8 cellular contexts compared by ENCODE assay signal in genomic region chrX:102711872-102712215, GRCh38. TPM values are rescaled to one million over a fixed set of nuclear protein-coding genes. Genes with fewer than 3 reads are reported as not detected.
DNase-seq lines count a peak whose midpoint lies in the region; ATAC-seq and TF ChIP-seq lines count a peak whose summit lies in the region.

No MANE protein-coding gene starts in this region.

- ATAC-seq in T-cell (replicated peaks in 1 of 4) (no peak), right cardiac atrium (no peak), psoas muscle (peak in 2 of 4 donors; percentile 2 to 19), HG03159 (IDR thresholded peaks at IDR 0.05; ENCODE audit: unreplicated experiment) (no peak), GM21825 (IDR thresholded peaks at IDR 0.05; ENCODE audit: unreplicated experiment) (no peak)

- no peak overlapping the region for H3K27ac Mint-ChIP-seq in Caco-2 (ENCODE audit: unreplicated experiment)
- no peak overlapping the region for H3K27ac Mint-ChIP-seq in T-cell

- H3K4me3 Mint-ChIP-seq in Caco-2 (ENCODE audit: unreplicated experiment) (peak overlapping the region; percentile 82), T-cell (peak overlapping the region in 2 of 3 donors; percentile 80 to 88)

- H3K36me3 Mint-ChIP-seq in Caco-2 (ENCODE audit: insufficient read depth, unreplicated experiment): no peaks in the 10 kb centered on the region
- H3K36me3 Mint-ChIP-seq in T-cell: no peaks in the 10 kb centered on the region

- POLR2A ChIA-PET in Caco-2 (lab: Charles Lee): no interaction called here
- POLR2A ChIA-PET in T-cell (lab: Charles Lee): no interaction called here

- DNase-seq in Caco-2 (no peak), T-cell (no peak), right cardiac atrium (no peak), psoas muscle (no peak), cerebellar nuclear complex (lab: John Stamatoyannopoulos, UW) (no peak), EL (no peak)

- CTCF ChIA-PET in Caco-2 (lab: Charles Lee) (no interaction called here), T-cell (lab: Charles Lee) (no interaction called here)

- H3K27ac ChIP-seq in right cardiac atrium (ENCODE audit: low read length) (no peak overlapping the region), psoas muscle (no peak overlapping the region)

- H3K36me3 ChIP-seq in Caco-2 (ENCODE audit: control insufficient read depth, insufficient read depth, low read length) (no peaks in the 10 kb centered on the region), psoas muscle (ENCODE audit: insufficient read depth in 1 of 2, low read depth in 1 of 2) (no peaks in the 10 kb centered on the region)

- no peak for TF ChIP-seq CTCF in Caco-2 (IDR thresholded peaks at IDR 0.05; ENCODE audit: insufficient read depth in 1 of 2, low read depth in 1 of 2, low read length in 1 of 2, severe bottlenecking in 1 of 2, unreplicated experiment in 1 of 2)
- TF ChIP-seq CTCF in psoas muscle (IDR thresholded peaks at IDR 0.05): no peak

- H3K27me3 Mint-ChIP-seq in Caco-2 (ENCODE audit: insufficient read depth, unreplicated experiment) (no peaks in the 10 kb centered on the region), T-cell (peaks cover 6 to 15% of the 10 kb centered on the region in 2 donors)

- H3K4me3 ChIP-seq in Caco-2 (ENCODE audit: low read depth, low read length): peak overlapping the region; percentile 40; the same call in 1 of the 2 replicates
- peak overlapping the region; percentile 53 for H3K4me3 ChIP-seq in right cardiac atrium (ENCODE audit: low read length)
- H3K4me3 ChIP-seq in psoas muscle: peak overlapping the region; percentile 74

- no peaks in the 10 kb centered on the region for H3K9me3 ChIP-seq in Caco-2
- H3K9me3 ChIP-seq in right cardiac atrium (ENCODE audit: control insufficient read depth, low read length): no peaks in the 10 kb centered on the region
- H3K9me3 ChIP-seq in psoas muscle: no peaks in the 10 kb centered on the region

- no peaks in the 10 kb centered on the region for H3K9me3 Mint-ChIP-seq in Caco-2 (ENCODE audit: unreplicated experiment)
- H3K9me3 Mint-ChIP-seq in T-cell: no peaks in the 10 kb centered on the region

- no TSS peak for BruUV-seq in Caco-2 (replicated peaks; lab: Mats Ljungman, UMichigan)

- H3K4me1 ChIP-seq in Caco-2 (no peaks in the 10 kb centered on the region), right cardiac atrium (ENCODE audit: control insufficient read depth, insufficient read depth, low read length) (no peaks in the 10 kb centered on the region), psoas muscle (no peaks in the 10 kb centered on the region)

- H3K4me1 Mint-ChIP-seq in Caco-2 (ENCODE audit: low read depth, unreplicated experiment) (no peaks in the 10 kb centered on the region), T-cell (peaks cover 18 to 34% (median 27%) of the 10 kb centered on the region in 3 donors)

- intact Hi-C loops in Caco-2 (cut with micrococcal nuclease; ENCODE audit: unreplicated experiment) (loop anchor here (5.0 kb wide), 1 partner anchor 55 kb away; no protein-coding TSS in a partner anchor), right cardiac atrium (cut with DNase I) (no loop called here), psoas muscle (cut with DNase I) (loop anchor here in 1 of 2 donors (10.0 kb wide), 1 partner anchor 107 kb away; no protein-coding TSS in a partner anchor)

- H3K27me3 ChIP-seq in Caco-2 (replicated peaks; ENCODE audit: control insufficient read depth, insufficient read depth, low read length) (no peaks in the 10 kb centered on the region), right cardiac atrium (ENCODE audit: control insufficient read depth, insufficient read depth) (no peaks in the 10 kb centered on the region), psoas muscle (ENCODE audit: insufficient read depth in 3 of 3, low read length in 2 of 3) (peaks cover 0 to 15% (median 0%) of the 10 kb centered on the region in 3 donors)

- WGBS in right cardiac atrium: 8% methylated on average over 17 of the region's 19 CpGs
- 6 to 30% (median 7%) methylated on average over 3 to 19 of the region's 19 CpGs for WGBS in psoas muscle, 3 donors

RNA-seq across cellular contexts. Expression of gene GPRASP2, which starts 0.4 kb away (rescaled TPM):
- total RNA-seq in Caco-2 (2022) (1.9 and 2.7 TPM in 2 replicates), T-cell (1 to 10 TPM; 1.3 to 3.1 (median 1.4) TPM), right cardiac atrium (10 to 100 TPM; 21.2 to 24.1 (median 23.0) TPM), psoas muscle (10 to 100 TPM in 1 of 4 donors, 1 to 10 TPM in 3; 3.1 to 11.6 (median 3.4) TPM)
- polyA plus RNA-seq in right cardiac atrium (9.9 TPM), psoas muscle (1 to 10 TPM in 2 of 3 donors, under 1 TPM in 1; 0.89 to 1.8 (median 1.4) TPM)

RNA-seq across cellular contexts. Expression of gene GPRASP3, which starts 8.7 kb away (rescaled TPM):
- 2.6 and 2.8 TPM in 2 replicates for total RNA-seq in Caco-2 (2022)
- 1 to 10 TPM; 1.5 to 3.1 (median 2.7) TPM for total RNA-seq in T-cell
- 10 to 100 TPM in 2 of 4 donors, 1 to 10 TPM in 2; 8.4 to 12.2 (median 10.1) TPM for total RNA-seq in right cardiac atrium
- 2.0 TPM for polyA plus RNA-seq in right cardiac atrium
- 1 to 10 TPM; 1.5 to 6.2 (median 3.0) TPM for total RNA-seq in psoas muscle
- 1 to 10 TPM in 1 of 3 donors, under 1 TPM in 2; 0.52 to 2.3 (median 0.86) TPM for polyA plus RNA-seq in psoas muscle
